In genomic region chr6:151682922-151683321, GRCh38 we compare ENCODE assay signal across 1 cellular context.
TF ChIP-seq lines count a peak whose summit lies in the region.

No MANE protein-coding gene starts in this region.

TF ChIP-seq in HepG2, 621 proteins besides CTCF, POLR2A, EP300 and RAD21 (continued from another document and continues in another):
- TF ChIP-seq ZNF275 (CRISPR knock-in tag; IDR thresholded peaks at IDR 0.05; ENCODE audit: borderline replicate concordance) = 0 out of 2 replicates have a peak, but pooled peaks have one; percentile 26
- TF ChIP-seq PATZ1 (CRISPR knock-in tag; IDR thresholded peaks at IDR 0.05) = no peak
- TF ChIP-seq ELK4 (CRISPR knock-in tag; IDR thresholded peaks at IDR 0.05; ENCODE audit: borderline replicate concordance) = no peak
- TF ChIP-seq TAF15 (IDR thresholded peaks at IDR 0.05; ENCODE audit: low read depth, low read length, poor library complexity, severe bottlenecking) = no peak
- TF ChIP-seq THRA (CRISPR knock-in tag; IDR thresholded peaks at IDR 0.05; ENCODE audit: borderline replicate concordance) = peak; percentile 68; the same call in 1 of the 2 replicates
- TF ChIP-seq ARID5B (CRISPR knock-in tag; IDR thresholded peaks at IDR 0.05) = peak; percentile 81
- 0 out of 2 replicates have a peak, but pooled peaks have one; percentile 7 for TF ChIP-seq ARID3A (IDR thresholded peaks at IDR 0.05; ENCODE audit: low read depth, low read length)
- TF ChIP-seq SIX1 (CRISPR knock-in tag; IDR thresholded peaks at IDR 0.05; ENCODE audit: borderline replicate concordance) = peak; percentile 47; the same call in 1 of the 2 replicates
- TF ChIP-seq ZNF33A (CRISPR knock-in tag; IDR thresholded peaks at IDR 0.05; ENCODE audit: borderline replicate concordance) = no peak
- TF ChIP-seq PHF5A (CRISPR knock-in tag; IDR thresholded peaks at IDR 0.05; ENCODE audit: low read depth, unreplicated experiment) = no peak
- 0 out of 2 replicates have a peak, but pooled peaks have one; percentile 29 for TF ChIP-seq ZGPAT (CRISPR knock-in tag; IDR thresholded peaks at IDR 0.05)
- TF ChIP-seq SOX13 (IDR thresholded peaks at IDR 0.05) = peak; percentile 36; the same call in 1 of the 2 replicates
- peak in 1 of 2 experiments; percentile 94; a peak in 2 of 4 replicates for TF ChIP-seq SOX13 (CRISPR knock-in tag; conservative IDR thresholded peaks at IDR 0.05 in 1 of 2, IDR thresholded peaks at IDR 0.05 in 1 of 2)
- TF ChIP-seq HIVEP1 (CRISPR knock-in tag; IDR thresholded peaks at IDR 0.05) = no peak
- TF ChIP-seq ZNF143 (CRISPR knock-in tag; IDR thresholded peaks at IDR 0.05) = no peak
- peak; percentile 45 for TF ChIP-seq GATAD2A (CRISPR knock-in tag; IDR thresholded peaks at IDR 0.05)
- TF ChIP-seq FOXP4 (CRISPR knock-in tag; IDR thresholded peaks at IDR 0.05) = peak; percentile 36; the same call in 1 of the 2 replicates
- no peak for TF ChIP-seq ZNF772 (CRISPR knock-in tag; IDR thresholded peaks at IDR 0.05)
- TF ChIP-seq SOX5 (CRISPR knock-in tag; IDR thresholded peaks at IDR 0.05; ENCODE audit: borderline replicate concordance) = peak; percentile 81; the same call in 1 of the 2 replicates
- peak; percentile 78 for TF ChIP-seq ISL2 (CRISPR knock-in tag; IDR thresholded peaks at IDR 0.05)
- TF ChIP-seq ZNF264 (CRISPR knock-in tag; IDR thresholded peaks at IDR 0.05) = no peak
- TF ChIP-seq RARA (CRISPR knock-in tag; IDR thresholded peaks at IDR 0.05) = peak; percentile 76
- peak; percentile 69; the same call in 1 of the 2 replicates for TF ChIP-seq GATA4 (IDR thresholded peaks at IDR 0.05; ENCODE audit: borderline replicate concordance, low read depth)
- 0 out of 2 replicates have a peak, but pooled peaks have one; percentile 42 for TF ChIP-seq PPARG (CRISPR knock-in tag; conservative IDR thresholded peaks at IDR 0.05)
- TF ChIP-seq SAP130 (CRISPR knock-in tag; IDR thresholded peaks at IDR 0.05; ENCODE audit: low read depth) = peak; percentile 30; the same call in 1 of the 2 replicates
- TF ChIP-seq TBX2 (CRISPR knock-in tag; IDR thresholded peaks at IDR 0.05; ENCODE audit: borderline replicate concordance) = no peak
- no peak for TF ChIP-seq THYN1 (CRISPR knock-in tag; IDR thresholded peaks at IDR 0.05; ENCODE audit: borderline replicate concordance, low read depth)
- no peak for TF ChIP-seq BORCS8-MEF2B (CRISPR knock-in tag; IDR thresholded peaks at IDR 0.05)
- TF ChIP-seq SOX6 (IDR thresholded peaks at IDR 0.05) = no peak
- peak; percentile 88 for TF ChIP-seq SOX6 (CRISPR knock-in tag; IDR thresholded peaks at IDR 0.05)
- TF ChIP-seq CREM (IDR thresholded peaks at IDR 0.05) = peak; percentile 50; the same call in 1 of the 2 replicates
- TF ChIP-seq CREM (CRISPR knock-in tag; IDR thresholded peaks at IDR 0.05) = no peak
- TF ChIP-seq DNMT3B (CRISPR knock-in tag; conservative IDR thresholded peaks at IDR 0.05) = no peak
- TF ChIP-seq ZNF432 (CRISPR knock-in tag; IDR thresholded peaks at IDR 0.05; ENCODE audit: borderline replicate concordance) = no peak
- TF ChIP-seq ZNF530 (CRISPR knock-in tag; IDR thresholded peaks at IDR 0.05; ENCODE audit: low read depth) = no peak
- TF ChIP-seq SIX4 (CRISPR knock-in tag; IDR thresholded peaks at IDR 0.05) = peak; percentile 65; the same call in 1 of the 2 replicates
- TF ChIP-seq CREB1 (IDR thresholded peaks at IDR 0.05) = no peak
- 0 out of 2 replicates have a peak, but pooled peaks have one; percentile 30 for TF ChIP-seq CREB1 (CRISPR knock-in tag; IDR thresholded peaks at IDR 0.05)
- peak; percentile 67 for TF ChIP-seq BCL6 (CRISPR knock-in tag; IDR thresholded peaks at IDR 0.05)
- peak; percentile 91 for TF ChIP-seq FOXA3 (CRISPR knock-in tag; IDR thresholded peaks at IDR 0.05)
- TF ChIP-seq FOXJ3 (CRISPR knock-in tag; IDR thresholded peaks at IDR 0.05; ENCODE audit: borderline replicate concordance) = 0 out of 2 replicates have a peak, but pooled peaks have one; percentile 41
- no peak for TF ChIP-seq TFDP2 (CRISPR knock-in tag; IDR thresholded peaks at IDR 0.05)
- no peak for TF ChIP-seq FUBP1 (CRISPR knock-in tag; IDR thresholded peaks at IDR 0.05; ENCODE audit: borderline replicate concordance)
- no peak for TF ChIP-seq ZBTB20 (CRISPR knock-in tag; IDR thresholded peaks at IDR 0.05; ENCODE audit: borderline replicate concordance, low read depth)
